In the genomic region with DNA sequence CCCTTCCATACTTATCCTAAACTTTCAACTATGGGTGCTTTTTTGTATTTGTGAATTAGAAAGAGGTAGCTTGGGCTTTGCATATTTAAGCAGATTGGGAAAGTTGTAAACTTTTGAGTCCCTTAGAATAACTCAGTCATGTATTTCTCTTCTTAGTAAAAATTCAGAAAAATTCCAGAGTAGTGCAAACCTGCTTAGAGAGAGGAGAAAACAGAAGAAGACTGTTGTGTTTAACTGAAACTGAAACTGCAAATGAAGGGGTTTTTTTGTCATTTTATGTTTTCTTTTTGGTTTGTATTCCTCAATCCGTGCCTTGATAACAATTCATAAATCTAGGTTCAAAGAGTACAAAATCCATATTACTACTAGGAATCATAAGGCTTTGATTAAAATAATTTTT, we compare ENCODE assay signal across 11 cellular contexts. TPM values are rescaled to one million over a fixed set of nuclear protein-coding genes. Genes with fewer than 3 reads are reported as not detected.
DNase-seq lines count a peak whose midpoint lies in the region; ATAC-seq, FAIRE-seq and TF ChIP-seq lines count a peak whose summit lies in the region.
"Had no signal": no experiment of that assay in that cellular context is flagged by ENCODE, and none has a peak within 500 bp of the region (broad histone marks: within the 10 kb centered on the region; RNA-seq: fewer than 3 reads in every experiment).

No MANE protein-coding gene starts in this region.

- no peaks in the 10 kb centered on the region for H3K79me1 ChIP-seq in H9 (ENCODE audit: insufficient read depth, low read depth, low read length, poor library complexity, severe bottlenecking)

- H3K27me3 ChIP-seq in H9 (ENCODE audit: insufficient read depth, low read length): no peaks in the 10 kb centered on the region
- no peaks in the 10 kb centered on the region for H3K27me3 ChIP-seq in pancreas

- H3K23me2 ChIP-seq in H9 (ENCODE audit: insufficient read length, low read depth, low read length, poor library complexity, severe bottlenecking): no peaks in the 10 kb centered on the region

- no peaks in the 10 kb centered on the region for H3K9me3 Mint-ChIP-seq in activated T-cell treated with anti-CD3 and anti-CD28 coated beads, Interleukin-2, amount 50 U/mL, for 72 hours
- no peaks in the 10 kb centered on the region for H3K9me3 Mint-ChIP-seq in H9
- H3K9me3 Mint-ChIP-seq in stimulated activated naive CD8-positive, alpha-beta T cell treated with anti-CD3 and anti-CD28 coated beads, Interleukin-15, amount 100 ng/mL, for 72 hours: no peaks in the 10 kb centered on the region
- H3K9me3 Mint-ChIP-seq: nephron progenitor cell had no signal

- H3K4me2 ChIP-seq in H9 (ENCODE audit: insufficient read depth, insufficient read length, low read length): no peak overlapping the region

- no peak overlapping the region for H3K9ac ChIP-seq in H9 (ENCODE audit: extremely low read depth, insufficient read length, low read length)

- no peak overlapping the region for H2AK5ac ChIP-seq in H9 (ENCODE audit: insufficient read length, low read length)

- peak overlapping the region; percentile 53 to 83 for H3K4me3 Mint-ChIP-seq in activated T-cell treated with anti-CD3 and anti-CD28 coated beads, Interleukin-2, amount 50 U/mL, for 72 hours
- no peak overlapping the region for H3K4me3 Mint-ChIP-seq in H9
- peak overlapping the region; percentile 32 to 49 for H3K4me3 Mint-ChIP-seq in stimulated activated naive CD8-positive, alpha-beta T cell treated with anti-CD3 and anti-CD28 coated beads, Interleukin-15, amount 100 ng/mL, for 72 hours
- H3K4me3 Mint-ChIP-seq: nephron progenitor cell had no signal

- no peaks in the 10 kb centered on the region for H3K27me3 Mint-ChIP-seq in activated T-cell treated with anti-CD3 and anti-CD28 coated beads, Interleukin-2, amount 50 U/mL, for 72 hours (ENCODE audit: low read depth)
- H3K27me3 Mint-ChIP-seq in H9 (ENCODE audit: low read depth): no peaks in the 10 kb centered on the region
- no peaks in the 10 kb centered on the region for H3K27me3 Mint-ChIP-seq in stimulated activated naive CD8-positive, alpha-beta T cell treated with anti-CD3 and anti-CD28 coated beads, Interleukin-15, amount 100 ng/mL, for 72 hours

- no peak for DNase-seq in activated T-cell treated with anti-CD3 and anti-CD28 coated beads, Interleukin-2, amount 50 U/mL, for 72 hours
- no peak for DNase-seq in activated T-cell treated with anti-CD3 and anti-CD28 coated beads for 4 hours
- DNase-seq in H9: no peak
- DNase-seq in RPMI8226: peak; percentile 16
- DNase-seq in stimulated activated naive CD8-positive, alpha-beta T cell treated with anti-CD3 and anti-CD28 coated beads, Interleukin-15, amount 100 ng/mL, for 72 hours: no peak
- DNase-seq in pancreas: no peak
- no peak for DNase-seq in stimulated activated CD4-positive, alpha-beta T cell treated with anti-CD3 and anti-CD28 coated beads, Interleukin-4, amount 100 ng/mL, for 1 hour
- no peak for DNase-seq in putamen (ENCODE audit: low spot score)
- DNase-seq: NCI-H1417, nephron progenitor cell had no signal

- no peak overlapping the region for H3K56ac ChIP-seq in H9 (ENCODE audit: insufficient read length, low read depth, low read length)

- intact Hi-C loops in pancreas (cut with DNase I): no loop called here

- no peak overlapping the region for H3K4ac ChIP-seq in H9 (ENCODE audit: low read depth, low read length)

- H3K4me1 Mint-ChIP-seq in activated T-cell treated with anti-CD3 and anti-CD28 coated beads, Interleukin-2, amount 50 U/mL, for 72 hours (ENCODE audit: low read depth): peaks cover 35% of the 10 kb centered on the region
- peaks cover 10 to 14% of the 10 kb centered on the region in 2 experiments; a peak in 3 of 4 replicates for H3K4me1 Mint-ChIP-seq in H9
- peaks cover 28% of the 10 kb centered on the region for H3K4me1 Mint-ChIP-seq in stimulated activated naive CD8-positive, alpha-beta T cell treated with anti-CD3 and anti-CD28 coated beads, Interleukin-15, amount 100 ng/mL, for 72 hours

- no peaks in the 10 kb centered on the region for H3K9me3 ChIP-seq in H9 (ENCODE audit: control insufficient read depth, low read depth, low read length)
- no peaks in the 10 kb centered on the region for H3K9me3 ChIP-seq in pancreas

- H3K79me2 ChIP-seq in H9 (ENCODE audit: insufficient read depth, low read length): no peaks in the 10 kb centered on the region

- H2AFZ ChIP-seq in H9 (ENCODE audit: low read length): no peak overlapping the region

- H3K14ac ChIP-seq in H9 (ENCODE audit: insufficient read depth, low read length): no peak overlapping the region

- peaks cover 4 to 15% of the 10 kb centered on the region in 2 donors for H3K36me3 Mint-ChIP-seq in activated T-cell treated with anti-CD3 and anti-CD28 coated beads, Interleukin-2, amount 50 U/mL, for 72 hours (ENCODE audit: insufficient read depth in 2 of 2)
- peaks cover 36 to 53% (median 48%) of the 10 kb centered on the region in 3 experiments; a peak in 6 of 7 replicates for H3K36me3 Mint-ChIP-seq in H9 (ENCODE audit: insufficient read depth in 1 of 3, low read depth in 3 of 3)

- H3K27ac ChIP-seq in H9 (ENCODE audit: insufficient read length, low read depth, low read length) (no peak overlapping the region), pancreas (no peak overlapping the region)

- H4K91ac ChIP-seq in H9 (ENCODE audit: insufficient read length, low read depth, low read length): no peak overlapping the region

- H2BK20ac ChIP-seq in H9 (ENCODE audit: low read depth, low read length, poor library complexity, severe bottlenecking): no peak overlapping the region

- H2BK15ac ChIP-seq in H9 (ENCODE audit: low read depth, low read length): no peak overlapping the region

- H3K18ac ChIP-seq in H9 (ENCODE audit: insufficient read length, low read depth, low read length): no peak overlapping the region

- no peak overlapping the region for H2BK120ac ChIP-seq in H9 (ENCODE audit: low read depth, low read length, poor library complexity, severe bottlenecking)

- ATAC-seq in activated T-cell treated with anti-CD3 and anti-CD28 coated beads, Interleukin-2, amount 50 U/mL, for 72 hours (replicated peaks in 1 of 2): peak; percentile 45 to 47
- ATAC-seq in stimulated activated naive CD8-positive, alpha-beta T cell treated with anti-CD3 and anti-CD28 coated beads, Interleukin-15, amount 100 ng/mL, for 72 hours: no peak
- no peak for ATAC-seq in pancreas

- TF ChIP-seq CTCF in H9 (conservative IDR thresholded peaks at IDR 0.05) (no peak), pancreas (IDR thresholded peaks at IDR 0.05) (no peak)

- H4K5ac ChIP-seq in H9 (ENCODE audit: insufficient read length, low read depth, low read length): no peak overlapping the region

- H4K20me1 ChIP-seq in H9 (ENCODE audit: control insufficient read depth, insufficient read depth, insufficient read length): no peaks in the 10 kb centered on the region

- H2BK12ac ChIP-seq in H9 (ENCODE audit: insufficient read length, low read depth, low read length): no peak overlapping the region

- H3K36me3 ChIP-seq in pancreas: no peaks in the 10 kb centered on the region

- no peak overlapping the region for H2BK5ac ChIP-seq in H9 (ENCODE audit: insufficient read length, low read length)

- FAIRE-seq in pancreas (lab: Jason Lieb, UNC): no peak
- FAIRE-seq: colon had no signal

- H4K8ac ChIP-seq in H9 (replicated peaks; ENCODE audit: insufficient read length, low read depth, low read length): no peak overlapping the region

- no CpG with 5 or more reads among the region's 1 CpG for WGBS in H9 (ENCODE audit: extremely low coverage, insufficient read length, low lambda C conversion rate)
- 79 to 80% methylated on average over 1 of the region's 1 CpG for WGBS in pancreas, 2 donors

- H3K4me3 ChIP-seq in pancreas: no peak overlapping the region

- H3K23ac ChIP-seq in H9 (ENCODE audit: insufficient read length, low read depth, low read length): no peak overlapping the region

- peak overlapping the region; percentile 49 for H3K27ac Mint-ChIP-seq in activated T-cell treated with anti-CD3 and anti-CD28 coated beads, Interleukin-2, amount 50 U/mL, for 72 hours
- peak overlapping the region; percentile 4 to 64 (median 62); a peak in 4 of 7 replicates for H3K27ac Mint-ChIP-seq in H9
- peak overlapping the region; percentile 39 to 68 for H3K27ac Mint-ChIP-seq in stimulated activated naive CD8-positive, alpha-beta T cell treated with anti-CD3 and anti-CD28 coated beads, Interleukin-15, amount 100 ng/mL, for 72 hours

- no peaks in the 10 kb centered on the region for H3K4me1 ChIP-seq in H9 (ENCODE audit: insufficient read depth, low read length)
- H3K4me1 ChIP-seq in pancreas: no peaks in the 10 kb centered on the region

- H3T11ph ChIP-seq in H9 (ENCODE audit: low read length): no peak overlapping the region

RNA-seq across cellular contexts. Expression of a gene that starts 31.3 kb away (rescaled TPM):
- 10 to 100 TPM; 23.5 to 27.4 TPM for total RNA-seq in activated T-cell treated with anti-CD3 and anti-CD28 coated beads, Interleukin-2, amount 50 U/mL, for 72 hours
- total RNA-seq in H9 (2021) (51.6 and 56.0 TPM in 2 replicates), pancreas (1 to 10 TPM; 1.1 to 4.8 (median 2.5) TPM)
- 10 to 100 TPM in 1 of 2 donors, 1 to 10 TPM in 1; 3.4 to 22.2 TPM for polyA plus RNA-seq in pancreas

Comparison
In these comparisons a context has a peak if more than half of its experiments do, and no peak if none do; other contexts are left out.
1. ATAC-seq: peak in activated T-cell treated with anti-CD3 and anti-CD28 coated beads, Interleukin-2, amount 50 U/mL, for 72 hours (2 of 2); none in stimulated activated naive CD8-positive, alpha-beta T cell treated with anti-CD3 and anti-CD28 coated beads, Interleukin-15, amount 100 ng/mL, for 72 hours (single experiment) and pancreas (0 of 4).
2. H3K4me3 Mint-ChIP-seq: peak in activated T-cell treated with anti-CD3 and anti-CD28 coated beads, Interleukin-2, amount 50 U/mL, for 72 hours (2 of 2) and stimulated activated naive CD8-positive, alpha-beta T cell treated with anti-CD3 and anti-CD28 coated beads, Interleukin-15, amount 100 ng/mL, for 72 hours (2 of 2); none in H9 (0 of 2).
3. Peak in every context shown above with its lines, with median percentiles within 50 percentile points of each other: H3K27ac Mint-ChIP-seq.